ENCODE assay signal across 11 cellular contexts in the genomic region with DNA sequence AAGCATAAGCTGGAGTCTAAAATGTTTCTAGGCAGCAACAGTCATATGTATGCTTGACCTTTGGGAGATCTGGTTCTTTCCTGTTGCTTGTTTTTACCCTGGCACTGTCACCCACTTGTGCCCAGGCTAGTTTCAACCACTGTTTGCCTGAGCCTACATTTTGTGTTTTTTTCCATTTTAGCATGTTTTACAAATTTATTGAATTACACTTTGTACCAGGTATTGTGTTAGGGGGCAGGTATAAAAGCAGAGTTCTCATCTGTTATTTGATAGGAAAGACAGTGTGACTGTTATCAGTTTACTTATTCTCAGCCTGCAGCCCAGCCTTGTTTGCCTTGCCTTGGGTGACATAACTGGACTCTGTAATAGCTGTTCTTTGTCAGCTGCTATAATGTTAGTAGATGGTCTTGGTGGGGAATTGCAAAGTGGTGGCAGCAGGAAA.
DNase-seq lines count a peak whose midpoint lies in the region; ATAC-seq and TF ChIP-seq lines count a peak whose summit lies in the region.
"Had no signal": no experiment of that assay in that cellular context is flagged by ENCODE, and none has a peak within 500 bp of the region (broad histone marks: within the 10 kb centered on the region; RNA-seq: fewer than 3 reads in every experiment).

No MANE protein-coding gene starts in this region.

- no peak overlapping the region for H3K4me3 ChIP-seq in suprapubic skin

- peaks cover 7% of the 10 kb centered on the region for H3K4me1 ChIP-seq in suprapubic skin

- H3K36me3 ChIP-seq in suprapubic skin, result no peaks in the 10 kb centered on the region

- H3K9me3 ChIP-seq in suprapubic skin, result no peaks in the 10 kb centered on the region

- ATAC-seq in activated T-cell treated with anti-CD3 and anti-CD28 coated beads, Interleukin-2, amount 50 U/mL, for 72 hours (replicated peaks in 1 of 2), result peak; percentile 29 to 47
- ATAC-seq in HG02943 (IDR thresholded peaks at IDR 0.05; ENCODE audit: low read depth, unreplicated experiment) (peak; percentile 49), Right ventricle myocardium superior (ENCODE audit: poor library complexity) (no peak)
- ATAC-seq: sciatic nerve had no signal

- DNase-seq in activated T-cell treated with anti-CD3 and anti-CD28 coated beads, Interleukin-2, amount 50 U/mL, for 72 hours, result no peak
- DNase-seq in activated T-cell treated with anti-CD3 and anti-CD28 coated beads, Interleukin-2, amount 50 U/mL, for 1 hour, result no peak
- DNase-seq in OCI-M1 (lab: John Stamatoyannopoulos, UW) (peak; percentile 43), suprapubic skin (ENCODE audit: low spot score in 2 of 2) (no peak), Right ventricle myocardium superior (no peak), glutamatergic neuron (no peak), NCI-H1048 (lab: John Stamatoyannopoulos, UW) (no peak)
- DNase-seq: HFFc6 had no signal

- TF ChIP-seq POLR2A in suprapubic skin (IDR thresholded peaks at IDR 0.05), result no peak

- H3K36me3 Mint-ChIP-seq in activated T-cell treated with anti-CD3 and anti-CD28 coated beads, Interleukin-2, amount 50 U/mL, for 72 hours (ENCODE audit: insufficient read depth in 2 of 2), result no peaks in the 10 kb centered on the region
- H3K36me3 Mint-ChIP-seq in glutamatergic neuron (ENCODE audit: unreplicated experiment), result no peaks in the 10 kb centered on the region

- no peaks in the 10 kb centered on the region for H3K27me3 Mint-ChIP-seq in activated T-cell treated with anti-CD3 and anti-CD28 coated beads, Interleukin-2, amount 50 U/mL, for 72 hours (ENCODE audit: low read depth)
- H3K27me3 Mint-ChIP-seq in glutamatergic neuron (ENCODE audit: unreplicated experiment), result peaks cover 3% of the 10 kb centered on the region

- intact Hi-C loops in Right ventricle myocardium superior (cut with DNase I), result no loop called here

- H3K27me3 ChIP-seq in suprapubic skin, result no peaks in the 10 kb centered on the region

- H3K4me3 Mint-ChIP-seq in activated T-cell treated with anti-CD3 and anti-CD28 coated beads, Interleukin-2, amount 50 U/mL, for 72 hours, result peak overlapping the region in 1 of 2 donors; percentile 51
- no peak overlapping the region for H3K4me3 Mint-ChIP-seq in glutamatergic neuron (ENCODE audit: unreplicated experiment)
- H3K4me3 Mint-ChIP-seq: HFFc6 had no signal

- peak overlapping the region; percentile 35 for H3K27ac ChIP-seq in suprapubic skin
- H3K27ac ChIP-seq: RWPE1 had no signal

- TF ChIP-seq CTCF in suprapubic skin (IDR thresholded peaks at IDR 0.05) (no peak), glutamatergic neuron (IDR thresholded peaks at IDR 0.05; ENCODE audit: partially characterized antibody, unreplicated experiment) (no peak)

- peaks cover 12% of the 10 kb centered on the region for H3K4me1 Mint-ChIP-seq in activated T-cell treated with anti-CD3 and anti-CD28 coated beads, Interleukin-2, amount 50 U/mL, for 72 hours (ENCODE audit: low read depth)
- H3K4me1 Mint-ChIP-seq in glutamatergic neuron (ENCODE audit: low read depth, unreplicated experiment), result peaks cover 7% of the 10 kb centered on the region

- no peak for TF ChIP-seq EP300 in suprapubic skin (IDR thresholded peaks at IDR 0.05)

- no peak overlapping the region for H3K27ac Mint-ChIP-seq in activated T-cell treated with anti-CD3 and anti-CD28 coated beads, Interleukin-2, amount 50 U/mL, for 72 hours
- H3K27ac Mint-ChIP-seq in glutamatergic neuron (ENCODE audit: unreplicated experiment), result no peak overlapping the region
- H3K27ac Mint-ChIP-seq: HFFc6 had no signal

- peaks cover 0 to 5% of the 10 kb centered on the region in 2 donors for H3K9me3 Mint-ChIP-seq in activated T-cell treated with anti-CD3 and anti-CD28 coated beads, Interleukin-2, amount 50 U/mL, for 72 hours
- peaks cover 3% of the 10 kb centered on the region for H3K9me3 Mint-ChIP-seq in glutamatergic neuron (ENCODE audit: unreplicated experiment)
- H3K9me3 Mint-ChIP-seq: HFFc6 had no signal
